Comparison of ENCODE assay signal across 8 cellular contexts in genomic region chr1:205430631-205431305, GRCh38. TPM values are rescaled to one million over a fixed set of nuclear protein-coding genes. Genes with fewer than 3 reads are reported as not detected.
DNase-seq lines count a peak whose midpoint lies in the region; ATAC-seq, FAIRE-seq and TF ChIP-seq lines count a peak whose summit lies in the region.

No MANE protein-coding gene starts in this region.

- no peak for TF ChIP-seq POLR2A in K562 (conservative IDR thresholded peaks at IDR 0.05)

- peak overlapping the region in 1 of 2 experiments; percentile 79; a peak in 2 of 4 replicates for H3K9ac ChIP-seq in K562 (ENCODE audit: insufficient read depth in 1 of 2, low read depth in 2 of 2, low read length in 2 of 2)
- H3K9ac ChIP-seq in skeletal muscle satellite cell (ENCODE audit: low read depth, low read length), result peak overlapping the region; percentile 35

- in situ Hi-C loops in K562 (cut with MboI), result no loop called here

- FAIRE-seq in K562 (lab: Jason Lieb, UNC), result no peak

- no peaks in the 10 kb centered on the region for H3K79me2 ChIP-seq in K562 (ENCODE audit: control insufficient read depth, insufficient read depth, low read length)

- no peak for DNase-seq in AG09309 (ENCODE audit: low read depth)
- DNase-seq in HFF-Myc (ENCODE audit: extremely low read depth, low read depth), result peak; percentile 19
- DNase-seq in T-helper 9 cell, result peak; percentile 28
- DNase-seq in K562 (ENCODE audit: extremely low read depth in 1 of 4, low spot score in 3 of 4), result peak; percentile 77 to 89 (median 82)
- no peak for DNase-seq in NCI-H1048 (lab: John Stamatoyannopoulos, UW)

- no peak for TF ChIP-seq EP300 in K562 (IDR thresholded peaks at IDR 0.05; ENCODE audit: low read length)

- ATAC-seq in K562 (peak; percentile 95), HG03442 (IDR thresholded peaks at IDR 0.05; ENCODE audit: unreplicated experiment) (no peak)

- no TSS peak for BruUV-seq in K562 (replicated peaks; lab: Mats Ljungman, UMichigan)

- H4K20me1 ChIP-seq in K562 (replicated peaks; ENCODE audit: control insufficient read depth, insufficient read depth, low read length), result peaks cover 4% of the 10 kb centered on the region; the same call in 1 of the 2 replicates

- WGBS in K562 (ENCODE audit: insufficient coverage, low coverage, missing lambda C conversion rate), result 2% methylated on average over 36 of the region's 36 CpGs

- TF ChIP-seq RAD21 in K562 (CRISPR knock-in tag; conservative IDR thresholded peaks at IDR 0.05 in 1 of 2, IDR thresholded peaks at IDR 0.05 in 1 of 2), result peak; percentile 64 to 73

- peak overlapping the region; percentile 87 for H3K4me2 ChIP-seq in K562 (ENCODE audit: insufficient read depth, low read length)
- H3K4me2 ChIP-seq in skeletal muscle satellite cell (ENCODE audit: low read length), result peak overlapping the region; percentile 91

- CTCF ChIA-PET in K562 (lab: Yijun Ruan, JAX; ENCODE audit: low intra/inter-chr PET ratio), result interaction anchor here (0.7 to 1.0 kb wide), 2 partner anchors 77 to 95 kb away, joined by 4 to 5 read pairs; no protein-coding TSS in a partner anchor

- intact Hi-C loops in K562 (cut with micrococcal nuclease), result loop anchor here (2.0 to 10.0 kb wide), 3 partner anchors 34 to 76 kb away; partner anchors contain the start of gene KLHDC8A

- H3K9me1 ChIP-seq in K562 (ENCODE audit: control insufficient read depth, insufficient read depth, low read length), result no peaks in the 10 kb centered on the region

- H3K4me1 ChIP-seq in K562 (replicated peaks in 1 of 2; ENCODE audit: control insufficient read depth in 2 of 2, insufficient read depth in 2 of 2, low read length in 2 of 2) (peaks cover 6% of the 10 kb centered on the region in 2 experiments; a peak in 4 of 5 replicates), skeletal muscle satellite cell (ENCODE audit: control insufficient read depth, insufficient read depth, low read length) (peaks cover 3% of the 10 kb centered on the region)

- H3K36me3 ChIP-seq in K562 (ENCODE audit: control insufficient read depth, insufficient read depth, low read length) (no peaks in the 10 kb centered on the region), skeletal muscle satellite cell (ENCODE audit: insufficient read depth, low read length) (no peaks in the 10 kb centered on the region)

- H3K27me3 ChIP-seq in K562 (ENCODE audit: control insufficient read depth in 2 of 2, insufficient read depth in 2 of 2, low read length in 2 of 2), result peaks cover 21 to 59% of the 10 kb centered on the region in 2 experiments; a peak in 4 of 5 replicates
- H3K27me3 ChIP-seq in skeletal muscle satellite cell (ENCODE audit: control insufficient read depth, insufficient read depth, low read length), result peaks cover 77% of the 10 kb centered on the region

- no peak overlapping the region for H3K27ac ChIP-seq in K562 (ENCODE audit: extremely low read depth, low read depth, low read length)

- H2AFZ ChIP-seq in K562 (ENCODE audit: low read depth, low read length), result peak overlapping the region; percentile 86

- TF ChIP-seq CTCF in AG09309 (IDR thresholded peaks at IDR 0.05; ENCODE audit: control insufficient read depth, insufficient read depth, low read depth, low read length, missing control alignments) (peak; percentile 94), HFF-Myc (IDR thresholded peaks at IDR 0.05; ENCODE audit: low read depth, low read length, missing control alignments) (peak; percentile 95), K562 (IDR thresholded peaks at IDR 0.05 in 2 of 3, conservative IDR thresholded peaks at IDR 0.05 in 1 of 3; ENCODE audit: insufficient read depth in 2 of 3, low read depth in 1 of 3, low read length in 3 of 3) (peak; percentile 92 to 100 (median 93))

- H3K4me3 ChIP-seq in AG09309 (ENCODE audit: control insufficient read depth, low read depth, low read length), result peak overlapping the region; percentile 34
- H3K4me3 ChIP-seq in HFF-Myc (replicated peaks; ENCODE audit: low read depth, low read length), result peak overlapping the region; percentile 44
- H3K4me3 ChIP-seq in K562, result peak overlapping the region; percentile 46
- peak overlapping the region; percentile 52 for H3K4me3 ChIP-seq in iPS-18c (ENCODE audit: insufficient read depth, low read depth, low read length)
- peak overlapping the region; percentile 74 for H3K4me3 ChIP-seq in skeletal muscle satellite cell (ENCODE audit: low read length)

- H3K9me3 ChIP-seq in K562 (replicated peaks; ENCODE audit: control insufficient read depth, insufficient read depth, low read depth, low read length) (no peaks in the 10 kb centered on the region), iPS-18c (ENCODE audit: control insufficient read depth, insufficient read depth, low read length) (peaks cover 2% of the 10 kb centered on the region), skeletal muscle satellite cell (replicated peaks; ENCODE audit: low read length) (no peaks in the 10 kb centered on the region)

- POLR2A ChIA-PET in K562 (lab: Yijun Ruan, JAX), result interaction anchor here (0.6 to 1.4 kb wide), 3 partner anchors 15 to 129 kb away, joined by 3 read pairs; no protein-coding TSS in a partner anchor

TF ChIP-seq in K562, 482 proteins besides CTCF, POLR2A, EP300 and RAD21 (continues in another document):
- peak; percentile 32; the same call in 1 of the 2 replicates for TF ChIP-seq TOE1 (IDR thresholded peaks at IDR 0.05; ENCODE audit: borderline replicate concordance)
- TF ChIP-seq TOE1 (CRISPR knock-in tag; IDR thresholded peaks at IDR 0.05; ENCODE audit: borderline replicate concordance, low read depth), result peak; percentile 54; the same call in 1 of the 2 replicates
- TF ChIP-seq SMARCE1 (IDR thresholded peaks at IDR 0.05), result peak; percentile 54; the same call in 1 of the 2 replicates
- TF ChIP-seq, protein P1, sequence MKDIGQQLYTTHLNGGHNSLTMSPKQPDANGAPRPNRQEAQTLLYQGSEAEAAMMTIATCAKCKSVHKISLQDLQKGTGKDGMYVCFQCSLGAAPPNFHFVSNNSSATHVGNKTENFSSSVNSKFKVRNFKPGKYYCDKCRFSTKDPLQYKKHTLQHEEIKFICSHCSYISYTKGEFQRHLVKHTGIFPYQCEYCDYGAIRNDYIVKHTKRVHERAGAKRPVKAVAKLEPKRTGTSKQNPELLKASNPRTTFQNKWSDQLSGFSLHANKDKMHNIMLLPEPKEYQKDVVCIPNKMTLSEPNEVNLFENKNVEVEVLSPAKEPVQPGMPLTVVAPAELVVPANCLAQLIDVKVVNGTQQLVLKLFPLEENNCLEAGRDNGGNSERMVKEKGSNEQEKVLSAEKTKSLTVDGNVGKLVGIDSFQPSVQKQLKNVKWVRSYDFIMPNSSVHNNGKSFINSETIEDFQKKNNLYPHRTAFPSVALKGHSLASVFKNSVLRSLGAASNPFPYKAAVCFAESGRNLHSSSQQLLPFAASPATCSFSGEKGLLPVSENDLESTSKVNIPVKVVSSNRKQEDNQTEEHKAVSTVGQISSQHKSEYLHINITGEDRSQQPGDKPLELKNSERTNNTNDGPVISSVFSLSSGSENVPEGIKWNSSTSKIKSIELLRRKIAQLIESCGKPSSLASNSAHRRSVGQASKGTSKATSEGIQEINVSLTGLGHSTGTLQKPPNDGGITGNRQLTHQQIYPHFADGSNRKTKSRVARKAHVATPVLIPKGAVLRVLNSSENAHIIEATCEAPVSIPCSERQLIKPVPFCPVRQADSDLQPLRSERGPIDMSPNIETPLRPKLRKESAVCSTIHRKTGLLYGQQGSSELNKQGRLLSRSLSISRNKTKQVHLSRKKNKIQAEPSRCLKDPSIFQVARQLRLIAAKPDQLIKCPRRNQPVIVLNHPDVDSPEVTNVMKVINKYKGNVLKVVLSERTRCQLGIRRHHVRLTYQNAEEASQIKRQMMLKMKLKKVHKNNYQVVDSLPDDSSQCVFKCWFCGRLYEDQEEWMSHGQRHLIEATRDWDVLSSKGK (CRISPR knock-in tag; IDR thresholded peaks at IDR 0.05), result no peak

RNA-seq across cellular contexts. Expression of gene LEMD1, which starts 8.9 kb away (rescaled TPM):
- total RNA-seq in K562 (2011; cell fraction: chromatin; rRNA removed; ENCODE audit: low replicate concordance), result 2.9 and 13.1 TPM in 2 replicates
- 6.3 and 10.7 TPM in 2 replicates for total RNA-seq in K562 (2011; cell fraction: nucleolus; rRNA removed)
- total RNA-seq in K562 (2011; cell fraction: nucleoplasm; rRNA removed), result 4.1 and 5.0 TPM in 2 replicates
- total RNA-seq in K562 (2014; rRNA removed) (0.54 and 1.0 TPM in 2 replicates), K562 (2014; rRNA removed; fragmentation: Illumina TruSeq; extraction: Trizol) (0.36 and 0.41 TPM in 2 replicates), K562 (2015; rRNA removed; fragmentation: Illumina TruSeq; extraction: Trizol) (0.79 and 0.80 TPM in 2 replicates), K562 (2021) (0.47 and 0.60 TPM in 2 replicates)
- polyA plus RNA-seq in K562 (2011; rRNA removed) (2.0 and 2.4 TPM in 2 replicates), K562 (2014; fragmentation: Illumina TruSeq; extraction: Trizol) (0.79 and 1.2 TPM in 2 replicates), K562 (2014; fragmentation: Nextera tagmentation; extraction: Ambion mirVana) (under 1 TPM in 1 of 2 experiments, not detected in 1; 0.11 TPM), K562 (2014; rRNA removed) (0.27 TPM in 1 of 2 replicates, not detected in the other)
- 1.1 and 3.8 TPM in 2 replicates for polyA plus RNA-seq in K562 (2011; cell fraction: cytosol; rRNA removed)
- 3.4 and 14.8 TPM in 2 replicates for polyA plus RNA-seq in K562 (2011; cell fraction: nucleus; rRNA removed)
- 0.62 and 1.6 TPM in 2 replicates for polyA plus RNA-seq in K562 (2012)
- 1.9 and 3.9 TPM in 2 replicates for polyA minus RNA-seq in K562 (2011; rRNA and poly(A)+ RNA removed)
- polyA minus RNA-seq in K562 (2011; cell fraction: cytosol; rRNA and poly(A)+ RNA removed), result 2.3 and 3.0 TPM in 2 replicates
- polyA minus RNA-seq in K562 (2011; cell fraction: nucleus; rRNA and poly(A)+ RNA removed), result 5.6 and 12.5 TPM in 2 replicates
- not detected in 2 replicates for total RNA-seq in skeletal muscle satellite cell (2012; rRNA removed)

RNA-seq across cellular contexts. Expression of gene BLACAT1, which starts 25.1 kb away (rescaled TPM):
- 5.4 and 17.4 TPM in 2 replicates for total RNA-seq in K562 (2011; cell fraction: chromatin; rRNA removed; ENCODE audit: low replicate concordance)
- 5.8 and 9.7 TPM in 2 replicates for total RNA-seq in K562 (2011; cell fraction: nucleolus; rRNA removed)
- total RNA-seq in K562 (2011; cell fraction: nucleoplasm; rRNA removed), result 7.8 and 9.5 TPM in 2 replicates
- total RNA-seq in K562 (2014; rRNA removed) (0.37 and 0.73 TPM in 2 replicates), K562 (2014; rRNA removed; fragmentation: Illumina TruSeq; extraction: Trizol) (0.73 and 1.1 TPM in 2 replicates), K562 (2015; rRNA removed; fragmentation: Illumina TruSeq; extraction: Trizol) (0.45 and 0.47 TPM in 2 replicates), K562 (2021) (0.83 and 1.0 TPM in 2 replicates)
- polyA plus RNA-seq in K562 (2011; rRNA removed) (3.4 and 5.9 TPM in 2 replicates), K562 (2014; fragmentation: Illumina TruSeq; extraction: Trizol) (1.2 and 1.6 TPM in 2 replicates), K562 (2014; fragmentation: Nextera tagmentation; extraction: Ambion mirVana) (under 1 TPM; 0.10 to 0.17 TPM), K562 (2014; rRNA removed) (0.84 and 1.3 TPM in 2 replicates)
- 2.6 and 3.6 TPM in 2 replicates for polyA plus RNA-seq in K562 (2011; cell fraction: cytosol; rRNA removed)
- polyA plus RNA-seq in K562 (2011; cell fraction: nucleus; rRNA removed), result 7.5 and 19.7 TPM in 2 replicates
- polyA plus RNA-seq in K562 (2012), result 1.2 and 3.3 TPM in 2 replicates
- polyA minus RNA-seq in K562 (2011; rRNA and poly(A)+ RNA removed), result 3.0 and 5.2 TPM in 2 replicates
- 0.55 and 1.3 TPM in 2 replicates for polyA minus RNA-seq in K562 (2011; cell fraction: cytosol; rRNA and poly(A)+ RNA removed)
- 3.4 and 4.8 TPM in 2 replicates for polyA minus RNA-seq in K562 (2011; cell fraction: nucleus; rRNA and poly(A)+ RNA removed)
- total RNA-seq in skeletal muscle satellite cell (2012; rRNA removed), result not detected in 2 replicates

Comparison
In these comparisons a context has a peak if more than half of its experiments do, and no peak if none do; other contexts are left out.
1. DNase-seq: peak in HFF-Myc (single experiment), T-helper 9 cell (single experiment) and K562 (4 of 4); none in AG09309 (single experiment) and NCI-H1048 (single experiment).
2. Peak in every context shown above with its lines, with median percentiles within 50 percentile points of each other: H3K4me3 ChIP-seq and CTCF ChIP-seq.